ENCODE assay signal across 9 cellular contexts in genomic region chr18:44731866-44732555, GRCh38. TPM values are rescaled to one million over a fixed set of nuclear protein-coding genes. Genes with fewer than 3 reads are reported as not detected.
DNase-seq lines count a peak whose midpoint lies in the region; ATAC-seq and TF ChIP-seq lines count a peak whose summit lies in the region.
"Had no signal": no experiment of that assay in that cellular context is flagged by ENCODE, and none has a peak within 500 bp of the region (broad histone marks: within the 10 kb centered on the region; RNA-seq: fewer than 3 reads in every experiment).

No MANE protein-coding gene starts in this region.

- H3K9me3 Mint-ChIP-seq in natural killer cell = no peaks in the 10 kb centered on the region
- H3K9me3 Mint-ChIP-seq in CD4-positive, alpha-beta T cell = no peaks in the 10 kb centered on the region
- H3K9me3 Mint-ChIP-seq in naive thymus-derived CD4-positive, alpha-beta T cell = peaks cover 0 to 3% (median 0%) of the 10 kb centered on the region in 11 donors

- ATAC-seq in GM18867 (IDR thresholded peaks at IDR 0.05; ENCODE audit: unreplicated experiment) = peak; percentile 84
- peak; percentile 46 for ATAC-seq in HG02763 (IDR thresholded peaks at IDR 0.05; ENCODE audit: unreplicated experiment)
- ATAC-seq in natural killer cell = no peak
- no peak for ATAC-seq in CD4-positive, alpha-beta T cell (ENCODE audit: poor library complexity)
- ATAC-seq in naive thymus-derived CD4-positive, alpha-beta T cell = no peak

- peaks cover 0 to 3% of the 10 kb centered on the region in 2 donors for H3K27me3 Mint-ChIP-seq in natural killer cell (ENCODE audit: low read depth in 2 of 2)
- H3K27me3 Mint-ChIP-seq in CD4-positive, alpha-beta T cell = no peaks in the 10 kb centered on the region
- H3K27me3 Mint-ChIP-seq in naive thymus-derived CD4-positive, alpha-beta T cell = peaks cover 0 to 49% (median 0%) of the 10 kb centered on the region in 5 donors

- no peak overlapping the region for H3K4me3 ChIP-seq in naive thymus-derived CD4-positive, alpha-beta T cell (ENCODE audit: low read length)
- H3K4me3 ChIP-seq: uterus had no signal

- no peaks in the 10 kb centered on the region for H3K36me3 Mint-ChIP-seq in natural killer cell
- H3K36me3 Mint-ChIP-seq in CD4-positive, alpha-beta T cell (ENCODE audit: low read depth) = no peaks in the 10 kb centered on the region
- H3K36me3 Mint-ChIP-seq in naive thymus-derived CD4-positive, alpha-beta T cell = peaks cover 0 to 33% (median 0%) of the 10 kb centered on the region in 5 donors

- no peak for TF ChIP-seq CTCF in natural killer cell (IDR thresholded peaks at IDR 0.05)
- no peak for TF ChIP-seq CTCF in CD4-positive, alpha-beta T cell (IDR thresholded peaks at IDR 0.05)

- H3K4me1 Mint-ChIP-seq in natural killer cell = peaks cover 83 to 85% of the 10 kb centered on the region in 2 donors
- H3K4me1 Mint-ChIP-seq in CD4-positive, alpha-beta T cell (ENCODE audit: low read depth) = peaks cover 8% of the 10 kb centered on the region
- peaks cover 5 to 82% (median 12%) of the 10 kb centered on the region in 7 donors for H3K4me1 Mint-ChIP-seq in naive thymus-derived CD4-positive, alpha-beta T cell

- H3K27me3 ChIP-seq in CD4-positive, alpha-beta T cell (ENCODE audit: control insufficient read depth, insufficient read depth, low read length) = no peaks in the 10 kb centered on the region
- no peaks in the 10 kb centered on the region for H3K27me3 ChIP-seq in naive thymus-derived CD4-positive, alpha-beta T cell (ENCODE audit: control insufficient read depth in 2 of 2, insufficient read depth in 2 of 2, low read length in 2 of 2)
- H3K27me3 ChIP-seq: uterus had no signal

- H3K27ac ChIP-seq in CD4-positive, alpha-beta T cell (ENCODE audit: low read depth, low read length) = no peak overlapping the region
- no peak overlapping the region for H3K27ac ChIP-seq in naive thymus-derived CD4-positive, alpha-beta T cell (ENCODE audit: low read depth, low read length)

- peak overlapping the region; percentile 10 for H3K4me3 Mint-ChIP-seq in natural killer cell
- H3K4me3 Mint-ChIP-seq in CD4-positive, alpha-beta T cell = no peak overlapping the region
- peak overlapping the region in 1 of 10 donors; percentile 25 for H3K4me3 Mint-ChIP-seq in naive thymus-derived CD4-positive, alpha-beta T cell

- intact Hi-C loops in natural killer cell (cut with micrococcal nuclease) = no loop called here
- intact Hi-C loops in CD4-positive, alpha-beta T cell (cut with DNase I, micrococcal nuclease) = no loop called here
- intact Hi-C loops in naive thymus-derived CD4-positive, alpha-beta T cell (cut with micrococcal nuclease) = no loop called here

- peaks cover 0 to 46% of the 10 kb centered on the region in 2 donors for H3K4me1 ChIP-seq in naive thymus-derived CD4-positive, alpha-beta T cell (ENCODE audit: control insufficient read depth in 2 of 2, insufficient read depth in 2 of 2, low read length in 2 of 2)
- H3K4me1 ChIP-seq: uterus had no signal

- H3K27ac Mint-ChIP-seq in natural killer cell = peak overlapping the region; percentile 89 to 94
- no peak overlapping the region for H3K27ac Mint-ChIP-seq in CD4-positive, alpha-beta T cell
- H3K27ac Mint-ChIP-seq in naive thymus-derived CD4-positive, alpha-beta T cell = no peak overlapping the region

- H3K36me3 ChIP-seq in naive thymus-derived CD4-positive, alpha-beta T cell (ENCODE audit: control insufficient read depth in 2 of 3, insufficient read depth in 3 of 3, low read length in 3 of 3) = no peaks in the 10 kb centered on the region
- H3K36me3 ChIP-seq: uterus had no signal

- DNase-seq in SK-N-DZ (ENCODE audit: low spot score) = peak; percentile 75
- no peak for DNase-seq in natural killer cell
- no peak for DNase-seq in iPS-NIHi11 (ENCODE audit: low spot score)
- DNase-seq in activated naive CD4-positive, alpha-beta T cell treated with anti-CD3 and anti-CD28 coated beads, Interleukin-2, amount 50 U/mL, for 16 hours = no peak
- DNase-seq in CD4-positive, alpha-beta T cell = no peak
- no peak for DNase-seq in naive thymus-derived CD4-positive, alpha-beta T cell
- DNase-seq: uterus had no signal

- H3K9me3 ChIP-seq in CD4-positive, alpha-beta T cell (ENCODE audit: control insufficient read depth, low read length) = no peaks in the 10 kb centered on the region
- H3K9me3 ChIP-seq in naive thymus-derived CD4-positive, alpha-beta T cell (ENCODE audit: control insufficient read depth in 2 of 3, low read length in 3 of 3) = no peaks in the 10 kb centered on the region
- H3K9me3 ChIP-seq: uterus had no signal

- CTCF ChIA-PET in CD4-positive, alpha-beta T cell (lab: Charles Lee) = no interaction called here
- CTCF ChIA-PET in naive thymus-derived CD4-positive, alpha-beta T cell (lab: Charles Lee) = no interaction called here

- POLR2A ChIA-PET in CD4-positive, alpha-beta T cell (lab: Charles Lee) = no interaction called here
- POLR2A ChIA-PET in naive thymus-derived CD4-positive, alpha-beta T cell (lab: Charles Lee) = no interaction called here

RNA-seq across cellular contexts. Expression of gene SETBP1, which starts 51.3 kb away (rescaled TPM):
- 3.3 and 5.3 TPM in 2 replicates for polyA plus RNA-seq in SK-N-DZ (2014; cell fraction: cytosol; rRNA removed)
- 2.5 and 4.6 TPM in 2 replicates for polyA plus RNA-seq in SK-N-DZ (2014; cell fraction: nucleus; rRNA removed)
- total RNA-seq in natural killer cell = 10 to 100 TPM; 36.0 to 46.6 (median 41.2) TPM
- under 1 TPM; 0.25 to 0.41 TPM for total RNA-seq in CD4-positive, alpha-beta T cell
- total RNA-seq in naive thymus-derived CD4-positive, alpha-beta T cell = 10 to 100 TPM in 1 of 5 experiments, 1 to 10 TPM in 2, under 1 TPM in 2; 0.08 to 12.5 (median 2.5) TPM
- polyA plus RNA-seq in naive thymus-derived CD4-positive, alpha-beta T cell = not detected

Comparison
In these comparisons a context has a peak if more than half of its experiments do, and no peak if none do; other contexts are left out.
1. ATAC-seq: peak in GM18867 (single experiment) and HG02763 (single experiment); none in natural killer cell (0 of 3), CD4-positive, alpha-beta T cell (single experiment) and naive thymus-derived CD4-positive, alpha-beta T cell (single experiment).
2. H3K27ac Mint-ChIP-seq: peak in natural killer cell (2 of 2); none in CD4-positive, alpha-beta T cell (single experiment) and naive thymus-derived CD4-positive, alpha-beta T cell (0 of 9).